ENCODE assay signal across 18 cellular contexts in the genomic region with DNA sequence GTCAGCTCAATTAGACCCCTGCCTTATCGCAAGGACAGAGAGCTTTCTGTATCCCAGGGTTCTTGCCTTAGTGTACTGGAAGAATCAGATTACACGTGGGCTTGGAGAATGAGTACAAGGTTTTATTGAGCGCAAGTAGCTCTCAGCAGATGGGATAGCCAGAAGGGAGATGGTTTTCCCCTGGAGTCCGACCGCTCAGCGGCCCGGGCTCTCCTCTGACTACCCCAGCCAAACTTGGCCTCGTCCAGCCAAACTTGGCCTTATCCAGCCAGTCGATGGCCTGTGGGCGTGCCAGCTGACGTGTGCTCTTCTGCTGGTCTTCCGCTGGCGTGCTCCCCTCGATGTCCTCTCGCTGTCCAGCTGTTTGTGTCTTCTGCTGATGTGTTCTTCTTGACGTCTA.
"Had no signal": no experiment of that assay in that cellular context is flagged by ENCODE, and none has a peak within 500 bp of the region (broad histone marks: within the 10 kb centered on the region; RNA-seq: fewer than 3 reads in every experiment).

No MANE protein-coding gene starts in this region.

- ATAC-seq: activated T-cell treated with anti-CD3 and anti-CD28 coated beads, Interleukin-2, amount 50 U/mL, for 72 hours; body of pancreas; esophagus mucosa; heart right ventricle; left lung; natural killer cell; right lobe of liver had no signal

- DNase-seq: activated CD4-positive, alpha-beta T cell treated with anti-CD3 and anti-CD28 coated beads for 4 hours; activated CD4-positive, alpha-beta T cell treated with anti-CD3 and anti-CD28 coated beads, Interleukin-2, amount 50 U/mL, for 4 hours; activated effector memory CD4-positive, alpha-beta T cell treated with Interleukin-2 at 50 U/mL for 16 hours; activated naive CD4-positive, alpha-beta T cell treated with Interleukin-2 at 50 U/mL for 16 hours; activated T-cell treated with anti-CD3 and anti-CD28 coated beads for 4 hours; activated T-cell treated with anti-CD3 and anti-CD28 coated beads, Interleukin-2, amount 50 U/mL, for 72 hours; aorta; body of pancreas; foreskin fibroblast; heart right ventricle; kidney glomerular epithelial cell; left lung; mesendoderm; natural killer cell; right lobe of liver; stimulated activated CD4-positive, alpha-beta T cell treated with anti-CD3 and anti-CD28 coated beads, Interleukin-2, amount 100 ng/mL, for 48 hours; stimulated activated naive CD4-positive, alpha-beta T cell treated with Interleukin-2 at 50 U/mL for 16 hours had no signal
